ENCODE assay signal across 14 cellular contexts in genomic region chr2:171712051-171712450, GRCh38. TPM values are rescaled to one million over a fixed set of nuclear protein-coding genes. Genes with fewer than 3 reads are reported as not detected.
DNase-seq lines count a peak whose midpoint lies in the region; ATAC-seq and TF ChIP-seq lines count a peak whose summit lies in the region.
"Had no signal": no experiment of that assay in that cellular context is flagged by ENCODE, and none has a peak within 500 bp of the region (broad histone marks: within the 10 kb centered on the region; RNA-seq: fewer than 3 reads in every experiment).

No MANE protein-coding gene starts in this region.

- H3K4me3 ChIP-seq in SK-N-SH (ENCODE audit: low read depth in 2 of 2, low read length in 1 of 2) (no peak overlapping the region), fibroblast of mammary gland (ENCODE audit: control insufficient read depth, low read depth, low read length) (no peak overlapping the region), lower lobe of right lung (no peak overlapping the region), upper lobe of right lung (no peak overlapping the region), BE2C (ENCODE audit: low read depth, low read length) (no peak overlapping the region)
- H3K4me3 ChIP-seq: body of pancreas, hepatocyte, spleen had no signal

- POLR2A ChIA-PET in SK-N-SH (lab: Yijun Ruan, JAX): no interaction called here

- peak; percentile 85 for DNase-seq in A172 (ENCODE audit: low spot score)
- DNase-seq in HCEC 1CT: peak; percentile 94
- no peak for DNase-seq in SK-N-SH
- DNase-seq in fibroblast of mammary gland (ENCODE audit: low read depth): peak; percentile 90
- DNase-seq in lower lobe of right lung: no peak
- no peak for DNase-seq in nucleus accumbens (lab: John Stamatoyannopoulos, UW)
- DNase-seq in upper lobe of right lung: no peak
- DNase-seq in BE2C: no peak
- DNase-seq: body of pancreas, NCI-H146, spleen had no signal

- intact Hi-C loops in lower lobe of right lung (cut with DNase I): no loop called here
- intact Hi-C loops in upper lobe of right lung (cut with DNase I): no loop called here

- TF ChIP-seq CTCF in SK-N-SH (IDR thresholded peaks at IDR 0.05): no peak
- no peak for TF ChIP-seq CTCF in fibroblast of mammary gland (conservative IDR thresholded peaks at IDR 0.05; ENCODE audit: control insufficient read depth, insufficient read depth, low read depth, low read length)
- no peak for TF ChIP-seq CTCF in lower lobe of right lung (IDR thresholded peaks at IDR 0.05)
- no peak for TF ChIP-seq CTCF in upper lobe of right lung (IDR thresholded peaks at IDR 0.05)
- no peak for TF ChIP-seq CTCF in BE2C (IDR thresholded peaks at IDR 0.05; ENCODE audit: low read depth, low read length)

- H3K9me3 ChIP-seq in SK-N-SH (no peaks in the 10 kb centered on the region), lower lobe of right lung (no peaks in the 10 kb centered on the region), upper lobe of right lung (no peaks in the 10 kb centered on the region), BE2C (no peaks in the 10 kb centered on the region)
- H3K9me3 ChIP-seq: body of pancreas, spleen had no signal

- H3K27ac ChIP-seq in SK-N-SH (ENCODE audit: low read depth in 2 of 2, low read length in 1 of 2): peak overlapping the region in 1 of 2 experiments; percentile 90; a peak in 3 of 4 replicates
- no peak overlapping the region for H3K27ac ChIP-seq in lower lobe of right lung
- H3K27ac ChIP-seq in upper lobe of right lung: no peak overlapping the region
- H3K27ac ChIP-seq: body of pancreas, C4-2B, hepatocyte, spleen had no signal

- no peak overlapping the region for H2AFZ ChIP-seq in SK-N-SH (ENCODE audit: low read depth)
- H2AFZ ChIP-seq: hepatocyte had no signal

- ATAC-seq in lower lobe of right lung (no peak), upper lobe of right lung (no peak)
- ATAC-seq: body of pancreas; stimulated activated memory B cell treated with anti-CD40 and anti-IgM and Interleukin-4, amounts not matched to agents 10 μg/mL and 1 μg/mL and 100 μg/mL, for 72 hours had no signal

- 25% methylated on average over 2 of the region's 2 CpGs for WGBS in SK-N-SH (ENCODE audit: low lambda C conversion rate)

- H3K79me2 ChIP-seq in SK-N-SH (ENCODE audit: insufficient read depth): peaks cover 80% of the 10 kb centered on the region

- CTCF ChIA-PET in SK-N-SH (lab: Yijun Ruan, JAX): interaction anchor here (0.9 to 5.1 kb wide), 4 partner anchors 8 to 395 kb away, joined by 3 to 20 read pairs (median 9); no protein-coding TSS in a partner anchor

- no peak for TF ChIP-seq RAD21 in SK-N-SH (IDR thresholded peaks at IDR 0.05; ENCODE audit: low read length)

- H4K20me1 ChIP-seq in SK-N-SH (ENCODE audit: insufficient read depth): 0 out of 2 replicates have a peak, but pooled peaks cover 2% of the 10 kb centered on the region

- H3F3A ChIP-seq in SK-N-SH (replicated peaks; ENCODE audit: insufficient read depth): peaks cover 32% of the 10 kb centered on the region

- no peak for TF ChIP-seq EP300 in SK-N-SH (IDR thresholded peaks at IDR 0.05; ENCODE audit: borderline replicate concordance in 1 of 2, low read depth in 1 of 2, low read length in 1 of 2)

- H3K4me2 ChIP-seq in SK-N-SH: peak overlapping the region; percentile 38
- H3K4me2 ChIP-seq: hepatocyte had no signal

- no peaks in the 10 kb centered on the region for H3K9me2 ChIP-seq in SK-N-SH

- no peaks in the 10 kb centered on the region for H3K27me3 ChIP-seq in SK-N-SH (ENCODE audit: insufficient read depth)
- no peaks in the 10 kb centered on the region for H3K27me3 ChIP-seq in lower lobe of right lung (ENCODE audit: low read depth)
- H3K27me3 ChIP-seq in upper lobe of right lung: no peaks in the 10 kb centered on the region
- no peaks in the 10 kb centered on the region for H3K27me3 ChIP-seq in BE2C
- H3K27me3 ChIP-seq: body of pancreas, hepatocyte, spleen had no signal

- H3K4me1 ChIP-seq in SK-N-SH (ENCODE audit: control insufficient read depth in 1 of 2, insufficient read depth in 2 of 2, low read depth in 1 of 2, low read length in 1 of 2) (peaks cover 0 to 39% of the 10 kb centered on the region in 2 experiments; a peak in 1 of 4 replicates), lower lobe of right lung (no peaks in the 10 kb centered on the region), upper lobe of right lung (no peaks in the 10 kb centered on the region), BE2C (no peaks in the 10 kb centered on the region)
- H3K4me1 ChIP-seq: body of pancreas had no signal

- H3K36me3 ChIP-seq in SK-N-SH (replicated peaks in 1 of 2; ENCODE audit: control insufficient read depth in 1 of 2, insufficient read depth in 2 of 2, low read length in 1 of 2): peaks cover 37 to 42% of the 10 kb centered on the region in 2 experiments
- H3K36me3 ChIP-seq in lower lobe of right lung: peaks cover 42% of the 10 kb centered on the region
- H3K36me3 ChIP-seq in upper lobe of right lung: peaks cover 47% of the 10 kb centered on the region
- no peaks in the 10 kb centered on the region for H3K36me3 ChIP-seq in BE2C

- H3K9ac ChIP-seq in SK-N-SH: peak overlapping the region; percentile 39; the same call in 1 of the 2 replicates

TF ChIP-seq in SK-N-SH, 30 proteins besides CTCF, POLR2A, EP300 and RAD21:
- TF ChIP-seq MXI1 (IDR thresholded peaks at IDR 0.05; ENCODE audit: low read depth, low read length) (no peak), TEAD4 (IDR thresholded peaks at IDR 0.05; ENCODE audit: borderline replicate concordance, insufficient read depth) (peak; percentile 27; the same call in 1 of the 2 replicates), FOSL2 (IDR thresholded peaks at IDR 0.05; ENCODE audit: borderline replicate concordance, low read depth) (peak; percentile 62), NRF1 (IDR thresholded peaks at IDR 0.05; ENCODE audit: low read depth, low read length) (no peak), MEF2A (IDR thresholded peaks at IDR 0.05; ENCODE audit: borderline replicate concordance, low read depth) (no peak), PBX3 (IDR thresholded peaks at IDR 0.05) (peak; percentile 30; the same call in 1 of the 2 replicates), GABPA (IDR thresholded peaks at IDR 0.05; ENCODE audit: low read depth) (peak; percentile 68; the same call in 1 of the 2 replicates), TCF12 (IDR thresholded peaks at IDR 0.05) (peak; percentile 51), JUND (IDR thresholded peaks at IDR 0.05) (peak; percentile 79), SMC3 (IDR thresholded peaks at IDR 0.05; ENCODE audit: low read depth, low read length) (no peak)
TF ChIP-seq in SK-N-SH: peak in this region for 6.

RNA-seq across cellular contexts. Expression of gene DYNC1I2, which starts 24.8 kb away (rescaled TPM):
- total RNA-seq in A172 (2014; rRNA removed; shearing (Covaris generic)): 154 and 181 TPM in 2 replicates
- polyA plus RNA-seq in SK-N-SH (2012; rRNA removed): 99.7 and 134 TPM in 2 replicates
- polyA plus RNA-seq in SK-N-SH (2012; cell fraction: cytosol; rRNA removed): 139 and 147 TPM in 2 replicates
- polyA plus RNA-seq in SK-N-SH (2012; cell fraction: nucleus; rRNA removed): 50.7 and 114 TPM in 2 replicates
- total RNA-seq in lower lobe of right lung (77.2 TPM), upper lobe of right lung (89.1 TPM)
- polyA plus RNA-seq in BE2C (2012; ENCODE audit: insufficient read depth, insufficient read length, low read depth): 17.5 TPM

Comparison
In these comparisons a context has a peak if more than half of its experiments do, and no peak if none do; other contexts are left out.
1. DNase-seq: peak in A172 (single experiment), HCEC 1CT (single experiment) and fibroblast of mammary gland (single experiment); none in SK-N-SH (single experiment), lower lobe of right lung (single experiment), nucleus accumbens (0 of 56), upper lobe of right lung (single experiment) and BE2C (single experiment).